8 cellular contexts compared by ENCODE assay signal in genomic region chr21:42107881-42108553, GRCh38. TPM values are rescaled to one million over a fixed set of nuclear protein-coding genes. Genes with fewer than 3 reads are reported as not detected.
DNase-seq lines count a peak whose midpoint lies in the region; ATAC-seq and TF ChIP-seq lines count a peak whose summit lies in the region.

No MANE protein-coding gene starts in this region.

- 36 to 38% methylated on average over 18 of the region's 18 CpGs for WGBS in aorta, 2 donors

- no peaks in the 10 kb centered on the region for H3K9me3 ChIP-seq in Panc1 (ENCODE audit: control insufficient read depth, insufficient read depth, low read depth, low read length)
- no peaks in the 10 kb centered on the region for H3K9me3 ChIP-seq in aorta (ENCODE audit: control insufficient read depth, low read length)

- no TSS peak for BruUV-seq in Panc1 (replicated peaks; lab: Mats Ljungman, UMichigan)

- H3K4me1 Mint-ChIP-seq in IgD-negative memory B cell = peaks cover 0 to 10% (median 8%) of the 10 kb centered on the region in 3 donors
- peaks cover 7% of the 10 kb centered on the region for H3K4me1 Mint-ChIP-seq in activated T-helper 1 cell treated with anti-CD3 and anti-CD28 coated beads, Interleukin-12 subunit alpha, Interleukin-12 subunit beta, Interleukin-2, Interleukin-4 antibody, amounts not matched to agents 30 ng/mL and 10 ng/mL and 1 ng/mL, durations not matched to agents 14 hours and 24 hours and 36 hours (ENCODE audit: low read depth)

- H3K27me3 Mint-ChIP-seq in IgD-negative memory B cell = peaks cover 4% of the 10 kb centered on the region
- H3K27me3 Mint-ChIP-seq in activated T-helper 1 cell treated with anti-CD3 and anti-CD28 coated beads, Interleukin-12 subunit alpha, Interleukin-12 subunit beta, Interleukin-2, Interleukin-4 antibody, amounts not matched to agents 30 ng/mL and 10 ng/mL and 1 ng/mL, durations not matched to agents 14 hours and 24 hours and 36 hours (ENCODE audit: insufficient read depth) = peaks cover 14% of the 10 kb centered on the region

- H3K4me3 ChIP-seq in Panc1 (ENCODE audit: low read depth in 2 of 2, low read length in 2 of 2) = no peak overlapping the region
- H3K4me3 ChIP-seq in rectal smooth muscle tissue (ENCODE audit: low read length) = peak overlapping the region; percentile 4
- no peak overlapping the region for H3K4me3 ChIP-seq in aorta (ENCODE audit: low read length in 2 of 2)

- peak overlapping the region in 2 of 3 donors; percentile 71 to 77 for H3K27ac Mint-ChIP-seq in IgD-negative memory B cell
- H3K27ac Mint-ChIP-seq in activated T-helper 1 cell treated with anti-CD3 and anti-CD28 coated beads, Interleukin-12 subunit alpha, Interleukin-12 subunit beta, Interleukin-2, Interleukin-4 antibody, amounts not matched to agents 30 ng/mL and 10 ng/mL and 1 ng/mL, durations not matched to agents 14 hours and 24 hours and 36 hours = no peak overlapping the region

- H3K4me1 ChIP-seq in Panc1 (ENCODE audit: control insufficient read depth, insufficient read depth, low read length) (no peaks in the 10 kb centered on the region), rectal smooth muscle tissue (ENCODE audit: control insufficient read depth, insufficient read depth, low read length) (no peaks in the 10 kb centered on the region), aorta (ENCODE audit: control insufficient read depth in 1 of 2, insufficient read depth in 2 of 2, low read length in 2 of 2) (no peaks in the 10 kb centered on the region)

- H3K27ac ChIP-seq in Panc1 (ENCODE audit: low read length) = no peak overlapping the region
- H3K27ac ChIP-seq in rectal smooth muscle tissue (ENCODE audit: low read depth, low read length) = no peak overlapping the region
- no peak overlapping the region for H3K27ac ChIP-seq in aorta (ENCODE audit: low read depth in 1 of 2, low read length in 2 of 2)

- CTCF ChIA-PET in Panc1 (lab: Charles Lee) = interaction anchor here (0.6 to 1.7 kb wide), 9 partner anchors 9 to 180 kb away, joined by 3 to 9 read pairs (median 4); no protein-coding TSS in a partner anchor

- in situ Hi-C loops in Panc1 (cut with HindIII; ENCODE audit: low pct_unique_long_range_greater_than_20kb, low sequenced_read_pairs) = no loop called here

- POLR2A ChIA-PET in Panc1 (lab: Charles Lee) = no interaction called here

- ATAC-seq in GM21526 (IDR thresholded peaks at IDR 0.05; ENCODE audit: low FRiP score, unreplicated experiment) = peak; percentile 77
- ATAC-seq in Panc1 = peak; percentile 98
- ATAC-seq in aorta (ENCODE audit: low FRiP score) = peak; percentile 83

- no peaks in the 10 kb centered on the region for H3K36me3 Mint-ChIP-seq in IgD-negative memory B cell
- H3K36me3 Mint-ChIP-seq in activated T-helper 1 cell treated with anti-CD3 and anti-CD28 coated beads, Interleukin-12 subunit alpha, Interleukin-12 subunit beta, Interleukin-2, Interleukin-4 antibody, amounts not matched to agents 30 ng/mL and 10 ng/mL and 1 ng/mL, durations not matched to agents 14 hours and 24 hours and 36 hours (ENCODE audit: low read depth) = no peaks in the 10 kb centered on the region

- DNase-seq in DMS53 treated with DMSO at 0.1 percent for 48 hours (lab: John Stamatoyannopoulos, UW; ENCODE audit: unreplicated experiment) = peak; percentile 69
- no peak for DNase-seq in Panc1 (ENCODE audit: low read depth, low spot score)
- DNase-seq in activated T-helper 1 cell treated with anti-CD3 and anti-CD28 coated beads, Interleukin-12 subunit alpha, Interleukin-12 subunit beta, Interleukin-2, Interleukin-4 antibody, amounts not matched to agents 30 ng/mL and 10 ng/mL and 1 ng/mL, durations not matched to agents 14 hours and 24 hours and 36 hours (ENCODE audit: low spot score) = peak; percentile 50
- DNase-seq in foreskin melanocyte = peak; percentile 28
- peak; percentile 77 to 87 for DNase-seq in aorta

- no peaks in the 10 kb centered on the region for H3K9me3 Mint-ChIP-seq in IgD-negative memory B cell
- no peaks in the 10 kb centered on the region for H3K9me3 Mint-ChIP-seq in activated T-helper 1 cell treated with anti-CD3 and anti-CD28 coated beads, Interleukin-12 subunit alpha, Interleukin-12 subunit beta, Interleukin-2, Interleukin-4 antibody, amounts not matched to agents 30 ng/mL and 10 ng/mL and 1 ng/mL, durations not matched to agents 14 hours and 24 hours and 36 hours

- H3K36me3 ChIP-seq in Panc1 (ENCODE audit: control insufficient read depth, insufficient read depth, low read length) (no peaks in the 10 kb centered on the region), rectal smooth muscle tissue (ENCODE audit: control insufficient read depth, insufficient read depth, low read length) (no peaks in the 10 kb centered on the region), aorta (ENCODE audit: control insufficient read depth in 1 of 2, insufficient read depth in 2 of 2, low read length in 1 of 2) (no peaks in the 10 kb centered on the region)

- no peaks in the 10 kb centered on the region for H3K27me3 ChIP-seq in Panc1 (ENCODE audit: control insufficient read depth, insufficient read depth, low read length)
- H3K27me3 ChIP-seq in rectal smooth muscle tissue (ENCODE audit: control insufficient read depth, insufficient read depth, low read length) = peaks cover 2% of the 10 kb centered on the region
- no peaks in the 10 kb centered on the region for H3K27me3 ChIP-seq in aorta (ENCODE audit: control insufficient read depth in 1 of 2, insufficient read depth in 2 of 2, low read length in 1 of 2)

- peak overlapping the region in 3 of 4 donors; percentile 63 to 88 (median 76) for H3K4me3 Mint-ChIP-seq in IgD-negative memory B cell
- no peak overlapping the region for H3K4me3 Mint-ChIP-seq in activated T-helper 1 cell treated with anti-CD3 and anti-CD28 coated beads, Interleukin-12 subunit alpha, Interleukin-12 subunit beta, Interleukin-2, Interleukin-4 antibody, amounts not matched to agents 30 ng/mL and 10 ng/mL and 1 ng/mL, durations not matched to agents 14 hours and 24 hours and 36 hours

- intact Hi-C loops in Panc1 (cut with micrococcal nuclease; ENCODE audit: unreplicated experiment) (loop anchor here (10.0 kb wide), 2 partner anchors 73 to 173 kb away; no protein-coding TSS in a partner anchor), aorta (cut with DNase I) (loop anchor here (5.0 kb wide), 3 partner anchors 96 to 176 kb away; partner anchors contain the start of gene ZBTB21 (in 1 of the 2))
- intact Hi-C loops in activated T-helper 1 cell treated with anti-CD3 and anti-CD28 coated beads, Interleukin-12 subunit alpha, Interleukin-12 subunit beta, Interleukin-2, Interleukin-4 antibody, amounts not matched to agents 30 ng/mL and 10 ng/mL and 1 ng/mL, durations not matched to agents 14 hours and 24 hours and 36 hours (cut with micrococcal nuclease) = loop anchor here (1.0 to 5.0 kb wide), 5 partner anchors 46 to 825 kb away; partner anchors contain the start of gene ZBTB21

- no peak overlapping the region for H3K9ac ChIP-seq in rectal smooth muscle tissue (ENCODE audit: low read length)

- peak; percentile 89 for TF ChIP-seq CTCF in Panc1 (IDR thresholded peaks at IDR 0.05)

RNA-seq across cellular contexts. Expression of gene UMODL1, which starts 36.9 kb away (rescaled TPM):
- polyA plus RNA-seq in IgD-negative memory B cell = 0.05 TPM
- 0.18 TPM for total RNA-seq in Panc1 (2021; ENCODE audit: unreplicated experiment)
- polyA plus RNA-seq in Panc1 (2012; ENCODE audit: insufficient read length) = not detected
- not detected in 2 replicates for total RNA-seq in activated T-helper 1 cell treated with anti-CD3 and anti-CD28 coated beads, Interleukin-12 subunit alpha, Interleukin-12 subunit beta, Interleukin-2, Interleukin-4 antibody, amounts not matched to agents 30 ng/mL and 10 ng/mL and 1 ng/mL, durations not matched to agents 14 hours and 24 hours and 36 hours
- under 1 TPM in 1 of 2 donors, not detected in 1; 0.45 TPM for total RNA-seq in aorta
- polyA plus RNA-seq in aorta = not detected
